11 cellular contexts compared by ENCODE assay signal in genomic region chr18:48935433-48935774, GRCh38. TPM values are rescaled to one million over a fixed set of nuclear protein-coding genes. Genes with fewer than 3 reads are reported as not detected.
A peak's percentile ranks its signal among the peaks of the same experiment; 100 is the strongest.
DNase-seq lines count a peak whose midpoint lies in the region; ATAC-seq, FAIRE-seq and TF ChIP-seq lines count a peak whose summit lies in the region.
"Had no signal": no experiment of that assay in that cellular context is flagged by ENCODE, and none has a peak within 500 bp of the region (broad histone marks: within the 10 kb centered on the region; RNA-seq: fewer than 3 reads in every experiment).

No MANE protein-coding gene starts in this region.

- H3K27ac ChIP-seq in heart left ventricle (peak overlapping the region; percentile 17 to 96 (median 86)), K562 (ENCODE audit: extremely low read depth, low read depth, low read length) (0 out of 3 replicates have a peak overlapping the region, but pooled peaks have one; percentile 47), upper lobe of right lung (peak overlapping the region; percentile 74)

- no peaks in the 10 kb centered on the region for H3K9me3 ChIP-seq in heart left ventricle
- H3K9me3 ChIP-seq in K562 (replicated peaks; ENCODE audit: control insufficient read depth, insufficient read depth, low read depth, low read length), result no peaks in the 10 kb centered on the region
- H3K9me3 ChIP-seq in mucosa of stomach (ENCODE audit: control insufficient read depth, low read length), result no peaks in the 10 kb centered on the region
- H3K9me3 ChIP-seq in upper lobe of right lung, result no peaks in the 10 kb centered on the region
- H3K9me3 ChIP-seq: testis had no signal

- H3K79me2 ChIP-seq in K562 (ENCODE audit: control insufficient read depth, insufficient read depth, low read length), result no peaks in the 10 kb centered on the region

- no peak for FAIRE-seq in K562 (lab: Jason Lieb, UNC)

- no peak for TF ChIP-seq RAD21 in K562 (CRISPR knock-in tag; conservative IDR thresholded peaks at IDR 0.05 in 1 of 2, IDR thresholded peaks at IDR 0.05 in 1 of 2)

- no peak for ATAC-seq in heart left ventricle
- no peak for ATAC-seq in left ventricle myocardium superior
- no peak for ATAC-seq in K562
- no peak for ATAC-seq in upper lobe of right lung
- no peak for ATAC-seq in GM19397 (IDR thresholded peaks at IDR 0.05; ENCODE audit: unreplicated experiment)

- H3K4me3 ChIP-seq in heart left ventricle, result peak overlapping the region in 9 of 12 donors; percentile 11 to 48 (median 38)
- H3K4me3 ChIP-seq in K562, result no peak overlapping the region
- no peak overlapping the region for H3K4me3 ChIP-seq in mucosa of stomach (ENCODE audit: low read length)
- peak overlapping the region; percentile 29 for H3K4me3 ChIP-seq in upper lobe of right lung
- H3K4me3 ChIP-seq: testis had no signal

- no peak for TF ChIP-seq CTCF in heart left ventricle (IDR thresholded peaks at IDR 0.05)
- TF ChIP-seq CTCF in K562 (IDR thresholded peaks at IDR 0.05 in 2 of 3, conservative IDR thresholded peaks at IDR 0.05 in 1 of 3; ENCODE audit: insufficient read depth in 2 of 3, low read depth in 1 of 3, low read length in 3 of 3), result no peak
- TF ChIP-seq CTCF in upper lobe of right lung (IDR thresholded peaks at IDR 0.05), result no peak

- no peaks in the 10 kb centered on the region for H4K20me1 ChIP-seq in K562 (replicated peaks; ENCODE audit: control insufficient read depth, insufficient read depth, low read length)

- no peak overlapping the region for H3K4me2 ChIP-seq in K562 (ENCODE audit: insufficient read depth, low read length)

- no peak for TF ChIP-seq EP300 in K562 (IDR thresholded peaks at IDR 0.05; ENCODE audit: low read length)

- H3K36me3 ChIP-seq in heart left ventricle (peaks cover 0 to 14% (median 3%) of the 10 kb centered on the region in 9 donors), K562 (ENCODE audit: control insufficient read depth, insufficient read depth, low read length) (no peaks in the 10 kb centered on the region), mucosa of stomach (ENCODE audit: control insufficient read depth, insufficient read depth, low read length) (no peaks in the 10 kb centered on the region), upper lobe of right lung (peaks cover 16% of the 10 kb centered on the region)

- in situ Hi-C loops in K562 (cut with MboI), result no loop called here

- intact Hi-C loops in heart left ventricle (cut with DNase I) (loop anchor here in 4 of 10 donors (2.0 to 10.0 kb wide), 6 partner anchors 13 to 253 kb away; no protein-coding TSS in a partner anchor), left ventricle myocardium superior (cut with micrococcal nuclease) (no loop called here), K562 (cut with micrococcal nuclease) (no loop called here), upper lobe of right lung (cut with DNase I) (no loop called here)

- no peaks in the 10 kb centered on the region for H3K27me3 ChIP-seq in heart left ventricle
- H3K27me3 ChIP-seq in K562 (ENCODE audit: control insufficient read depth in 2 of 2, insufficient read depth in 2 of 2, low read length in 2 of 2), result no peaks in the 10 kb centered on the region
- no peaks in the 10 kb centered on the region for H3K27me3 ChIP-seq in mucosa of stomach (ENCODE audit: control insufficient read depth, insufficient read depth, low read length)
- no peaks in the 10 kb centered on the region for H3K27me3 ChIP-seq in upper lobe of right lung
- H3K27me3 ChIP-seq: testis had no signal

- TF ChIP-seq POLR2A in heart left ventricle (IDR thresholded peaks at IDR 0.05) (no peak), K562 (conservative IDR thresholded peaks at IDR 0.05) (no peak)

- H3K9me1 ChIP-seq in K562 (ENCODE audit: control insufficient read depth, insufficient read depth, low read length), result no peaks in the 10 kb centered on the region

- CTCF ChIA-PET in K562 (lab: Yijun Ruan, JAX; ENCODE audit: low intra/inter-chr PET ratio), result no interaction called here

- H3K4me1 ChIP-seq in heart left ventricle (peaks cover 32 to 98% (median 93%) of the 10 kb centered on the region in 12 donors), K562 (replicated peaks in 1 of 2; ENCODE audit: control insufficient read depth in 2 of 2, insufficient read depth in 2 of 2, low read length in 2 of 2) (peaks cover 41 to 52% of the 10 kb centered on the region in 2 experiments), mucosa of stomach (ENCODE audit: control insufficient read depth, insufficient read depth, low read length) (peaks cover 85% of the 10 kb centered on the region), upper lobe of right lung (peaks cover 93% of the 10 kb centered on the region)

- POLR2A ChIA-PET in K562 (lab: Yijun Ruan, JAX), result no interaction called here

- peak overlapping the region in 1 of 2 experiments; percentile 28; a peak in 1 of 4 replicates for H3K9ac ChIP-seq in K562 (ENCODE audit: insufficient read depth in 1 of 2, low read depth in 2 of 2, low read length in 2 of 2)
- peak overlapping the region; percentile 2 for H3K9ac ChIP-seq in mucosa of stomach (ENCODE audit: low read length)

- no TSS peak for BruUV-seq in K562 (replicated peaks; lab: Mats Ljungman, UMichigan)

- DNase-seq in heart left ventricle (no peak), left ventricle myocardium superior (no peak), K562 (ENCODE audit: extremely low read depth in 1 of 4, low spot score in 3 of 4) (no peak), upper lobe of right lung (no peak), NAMALWA (ENCODE audit: low spot score) (no peak), DMS53 treated with DMSO at 0.1 percent for 48 hours (lab: John Stamatoyannopoulos, UW; ENCODE audit: unreplicated experiment) (no peak)
- DNase-seq: activated CD8-positive, alpha-beta memory T cell treated with anti-CD3 and anti-CD28 coated beads for 24 hours; NCI-H2171 had no signal

- no peak overlapping the region for H2AFZ ChIP-seq in K562 (ENCODE audit: low read depth, low read length)

- WGBS in heart left ventricle, 4 donors, result 36 to 49% (median 44%) methylated on average over 8 to 9 of the region's 9 CpGs
- WGBS in K562 (ENCODE audit: insufficient coverage, low coverage, missing lambda C conversion rate), result 90% methylated on average over 8 of the region's 9 CpGs

TF ChIP-seq in K562, 482 proteins besides CTCF, POLR2A, EP300 and RAD21:
- TF ChIP-seq SRSF7 (optimal IDR thresholded peaks at IDR 0.05; ENCODE audit: low read depth, low read length), result no peak
- no peak for TF ChIP-seq ZNF584 (CRISPR knock-in tag; IDR thresholded peaks at IDR 0.05; ENCODE audit: low read depth)
- TF ChIP-seq SNAPC5 (CRISPR knock-in tag; IDR thresholded peaks at IDR 0.05), result no peak
- no peak for TF ChIP-seq ETV1 (tag; conservative IDR thresholded peaks at IDR 0.05; ENCODE audit: low read depth)

RNA-seq across cellular contexts. Expression of gene SMAD7, which starts 15.4 kb away (rescaled TPM):
- 10 to 100 TPM; 16.3 to 32.0 (median 19.9) TPM for total RNA-seq in heart left ventricle
- polyA plus RNA-seq in heart left ventricle, result 10 to 100 TPM in 1 of 2 donors, 1 to 10 TPM in 1; 9.1 to 21.2 TPM
- 13.8 TPM for total RNA-seq in left ventricle myocardium superior
- total RNA-seq in K562 (2011; cell fraction: chromatin; rRNA removed; ENCODE audit: low replicate concordance), result 2.6 and 6.2 TPM in 2 replicates
- total RNA-seq in K562 (2011; cell fraction: nucleolus; rRNA removed), result 3.9 and 7.0 TPM in 2 replicates
- total RNA-seq in K562 (2011; cell fraction: nucleoplasm; rRNA removed), result 3.3 and 4.1 TPM in 2 replicates
- total RNA-seq in K562 (2014; rRNA removed), result 2.9 and 3.0 TPM in 2 replicates
- 1.1 and 1.3 TPM in 2 replicates for total RNA-seq in K562 (2014; rRNA removed; fragmentation: Illumina TruSeq; extraction: Trizol)
- total RNA-seq in K562 (2015; rRNA removed; fragmentation: Illumina TruSeq; extraction: Trizol), result 0.90 and 0.94 TPM in 2 replicates
- total RNA-seq in K562 (2021), result 2.1 and 2.5 TPM in 2 replicates
- 1.8 TPM in 2 replicates for polyA plus RNA-seq in K562 (2011; rRNA removed)
- polyA plus RNA-seq in K562 (2011; cell fraction: cytosol; rRNA removed), result 3.3 and 3.7 TPM in 2 replicates
- 4.6 and 5.7 TPM in 2 replicates for polyA plus RNA-seq in K562 (2011; cell fraction: nucleus; rRNA removed)
- 1.7 and 4.1 TPM in 2 replicates for polyA plus RNA-seq in K562 (2012)
- 1.4 and 1.6 TPM in 2 replicates for polyA plus RNA-seq in K562 (2014; fragmentation: Illumina TruSeq; extraction: Trizol)
- under 1 TPM; 0.13 to 0.23 TPM for polyA plus RNA-seq in K562 (2014; fragmentation: Nextera tagmentation; extraction: Ambion mirVana)
- polyA plus RNA-seq in K562 (2014; rRNA removed), result 1.8 and 2.9 TPM in 2 replicates
- 3.4 and 3.7 TPM in 2 replicates for polyA minus RNA-seq in K562 (2011; rRNA and poly(A)+ RNA removed)
- polyA minus RNA-seq in K562 (2011; cell fraction: cytosol; rRNA and poly(A)+ RNA removed), result 2.0 and 4.6 TPM in 2 replicates
- polyA minus RNA-seq in K562 (2011; cell fraction: nucleus; rRNA and poly(A)+ RNA removed), result 3.8 and 4.7 TPM in 2 replicates
- 68.9 TPM for total RNA-seq in upper lobe of right lung

Comparison
In these comparisons a context has a peak if more than half of its experiments do, and no peak if none do; other contexts are left out.
1. H3K4me3 ChIP-seq: peak in heart left ventricle (9 of 12) and upper lobe of right lung (single experiment); none in K562 (single experiment) and mucosa of stomach (single experiment).
2. Peak in every context shown above with its lines, with median percentiles within 50 percentile points of each other: H3K27ac ChIP-seq.